ENCODE assay signal across 15 cellular contexts in genomic region chr19:10646781-10647180, GRCh38. TPM values are rescaled to one million over a fixed set of nuclear protein-coding genes. Genes with fewer than 3 reads are reported as not detected.
"Had no signal": no experiment of that assay in that cellular context is flagged by ENCODE, and none has a peak within 500 bp of the region (broad histone marks: within the 10 kb centered on the region; RNA-seq: fewer than 3 reads in every experiment).

No MANE protein-coding gene starts in this region.

- H3K9me3 Mint-ChIP-seq: activated CD4-positive, alpha-beta memory T cell treated with anti-CD3 and anti-CD28 coated beads for 36 hours; activated naive CD8-positive, alpha-beta T cell treated with anti-CD3 and anti-CD28 coated beads, Interleukin-2, amount 10 ng/mL, durations not matched to agents 7 days and 5 days; dendritic cell treated with granulocyte-macrophage colony-stimulating factor and Interleukin-4, amounts not matched to agents 40 ng/mL and 50 ng/mL, for 4 days; effector memory CD8-positive, alpha-beta T cell; natural killer cell had no signal

- H3K9me3 ChIP-seq: mucosa of descending colon, prostate gland had no signal

- H3K4me3 ChIP-seq: mucosa of descending colon, prostate gland had no signal

- H3K27me3 Mint-ChIP-seq: activated CD4-positive, alpha-beta memory T cell treated with anti-CD3 and anti-CD28 coated beads for 36 hours; activated naive CD8-positive, alpha-beta T cell treated with anti-CD3 and anti-CD28 coated beads, Interleukin-2, amount 10 ng/mL, durations not matched to agents 7 days and 5 days; effector memory CD8-positive, alpha-beta T cell had no signal

- H3K36me3 Mint-ChIP-seq: natural killer cell had no signal

- H3K27ac Mint-ChIP-seq: activated CD4-positive, alpha-beta memory T cell treated with anti-CD3 and anti-CD28 coated beads for 36 hours; activated naive CD8-positive, alpha-beta T cell treated with anti-CD3 and anti-CD28 coated beads, Interleukin-2, amount 10 ng/mL, durations not matched to agents 7 days and 5 days; dendritic cell treated with granulocyte-macrophage colony-stimulating factor and Interleukin-4, amounts not matched to agents 40 ng/mL and 50 ng/mL, for 4 days; effector memory CD8-positive, alpha-beta T cell had no signal

- ATAC-seq: effector memory CD8-positive, alpha-beta T cell; mucosa of descending colon; natural killer cell had no signal

- H3K4me3 Mint-ChIP-seq: activated CD4-positive, alpha-beta memory T cell treated with anti-CD3 and anti-CD28 coated beads for 36 hours; activated naive CD8-positive, alpha-beta T cell treated with anti-CD3 and anti-CD28 coated beads, Interleukin-2, amount 10 ng/mL, durations not matched to agents 7 days and 5 days; dendritic cell treated with granulocyte-macrophage colony-stimulating factor and Interleukin-4, amounts not matched to agents 40 ng/mL and 50 ng/mL, for 4 days; effector memory CD8-positive, alpha-beta T cell; natural killer cell had no signal

- H3K36me3 ChIP-seq: prostate gland had no signal

- DNase-seq: activated CD4-positive, alpha-beta memory T cell treated with anti-CD3 and anti-CD28 coated beads for 36 hours; activated CD4-positive, CD25-positive, alpha-beta regulatory T cell treated with anti-CD3 and anti-CD28 coated beads, Interleukin-2, amount 50 U/mL, for 72 hours; activated naive CD8-positive, alpha-beta T cell treated with anti-CD3 and anti-CD28 coated beads, Interleukin-2, amount 10 ng/mL, durations not matched to agents 7 days and 5 days; caudate nucleus; effector memory CD8-positive, alpha-beta T cell; mammary epithelial cell; mucosa of descending colon; natural killer cell; occipital lobe; stimulated activated CD4-positive, alpha-beta T cell treated with anti-CD3 and anti-CD28 coated beads, Interleukin-12 subunit alpha, Interleukin-12 subunit beta, amount 100 ng/mL, for 4 hours; stimulated activated naive CD4-positive, alpha-beta T cell; substantia nigra had no signal

RNA-seq across cellular contexts. Expression of gene AP1M2, which starts 59.7 kb away (rescaled TPM):
- total RNA-seq: activated CD4-positive, alpha-beta memory T cell treated with anti-CD3 and anti-CD28 coated beads for 36 hours; activated naive CD8-positive, alpha-beta T cell treated with anti-CD3 and anti-CD28 coated beads, Interleukin-2, amount 10 ng/mL, durations not matched to agents 7 days and 5 days; occipital lobe; T-helper 2 cell treated with Interferon-gamma antibody and Interleukin-4, amounts not matched to agents 100 ng/mL and 5 ng/mL, for 36 hours had no signal
